8 cellular contexts compared by ENCODE assay signal in genomic region chr6:31815025-31815838, GRCh38. TPM values are rescaled to one million over a fixed set of nuclear protein-coding genes. Genes with fewer than 3 reads are reported as not detected.
DNase-seq lines count a peak whose midpoint lies in the region; ATAC-seq, FAIRE-seq and TF ChIP-seq lines count a peak whose summit lies in the region.

Gene HSPA1A (plus strand): TSS chr6:31815543. CDS start chr6:31815757, 214 bp downstream.
Gene HSPA1L (minus strand): TSS chr6:31815283. CDS start chr6:31811972, 3,311 bp downstream.

- peak within 1 kb of the TSS; percentile 68 for H2AFZ ChIP-seq in astrocyte (ENCODE audit: low read depth, low read length)
- H2AFZ ChIP-seq in osteoblast (ENCODE audit: low read length): peak within 1 kb of the TSS; percentile 84

- peaks cover 11% of the 10 kb centered on the region for H3K4me1 Mint-ChIP-seq in astrocyte (ENCODE audit: low read depth, unreplicated experiment)

- H3K9me3 ChIP-seq in astrocyte (ENCODE audit: insufficient read depth, low read depth, low read length) (no peaks in the 10 kb centered on the region), heart left ventricle (no peaks in the 10 kb centered on the region), osteoblast (ENCODE audit: low read depth, low read length) (no peaks in the 10 kb centered on the region)

- H3K36me3 Mint-ChIP-seq in astrocyte (ENCODE audit: low read depth, unreplicated experiment): peaks cover 3% of the 10 kb centered on the region

- 0 to 1% (median 0%) methylated on average over 10 to 56 of the region's 56 CpGs for WGBS in heart left ventricle, 4 donors

- H4K20me1 ChIP-seq in astrocyte (ENCODE audit: insufficient read depth, low read length): peaks cover 16% of the 10 kb centered on the region
- H4K20me1 ChIP-seq in osteoblast (ENCODE audit: insufficient read depth, low read length): no peaks in the 10 kb centered on the region

- H3K79me2 ChIP-seq in astrocyte (ENCODE audit: insufficient read depth, low read length): peaks cover 19% of the 10 kb centered on the region
- peaks cover 4% of the 10 kb centered on the region for H3K79me2 ChIP-seq in osteoblast (ENCODE audit: insufficient read depth, low read length)

- H3K4me1 ChIP-seq in astrocyte (ENCODE audit: insufficient read depth, low read length) (peaks cover 9% of the 10 kb centered on the region), heart left ventricle (peaks cover 0 to 45% (median 32%) of the 10 kb centered on the region in 12 donors), osteoblast (ENCODE audit: insufficient read depth, low read length) (peaks cover 25% of the 10 kb centered on the region)

- intact Hi-C loops in heart left ventricle (cut with DNase I): no loop called here

- TF ChIP-seq CTCF in astrocyte (IDR thresholded peaks at IDR 0.05; ENCODE audit: insufficient read depth, low read depth, low read length) (no peak), heart left ventricle (IDR thresholded peaks at IDR 0.05) (no peak), osteoblast (IDR thresholded peaks at IDR 0.05; ENCODE audit: extremely low read depth, low read depth, low read length) (no peak)

- FAIRE-seq in astrocyte (lab: Jason Lieb, UNC): no peak

- H3K9me3 Mint-ChIP-seq in astrocyte (ENCODE audit: unreplicated experiment): peaks cover 2% of the 10 kb centered on the region

- H3K27me3 Mint-ChIP-seq in astrocyte (ENCODE audit: low read depth, unreplicated experiment): no peaks in the 10 kb centered on the region

- H3K27me3 ChIP-seq in astrocyte (ENCODE audit: insufficient read depth, low read length) (no peaks in the 10 kb centered on the region), heart left ventricle (no peaks in the 10 kb centered on the region), osteoblast (ENCODE audit: insufficient read depth, low read length) (no peaks in the 10 kb centered on the region)

- ATAC-seq in GM18505 (IDR thresholded peaks at IDR 0.05; ENCODE audit: unreplicated experiment) (no peak), heart left ventricle (peak; percentile 87 to 91 (median 90)), GM18520 (IDR thresholded peaks at IDR 0.05; ENCODE audit: unreplicated experiment) (no peak)

- H3K36me3 ChIP-seq in astrocyte (ENCODE audit: insufficient read depth, low read length) (no peaks in the 10 kb centered on the region), heart left ventricle (peaks cover 0 to 3% (median 0%) of the 10 kb centered on the region in 9 donors), osteoblast (ENCODE audit: insufficient read depth, low read length) (no peaks in the 10 kb centered on the region)

- H3K4me3 Mint-ChIP-seq in astrocyte (ENCODE audit: unreplicated experiment): peak within 1 kb of the TSS; percentile 86

- H3K4me2 ChIP-seq in astrocyte (ENCODE audit: low read length): peak within 1 kb of the TSS; percentile 92
- peak within 1 kb of the TSS; percentile 84 for H3K4me2 ChIP-seq in osteoblast (ENCODE audit: insufficient read depth, low read length)

- H3K27ac Mint-ChIP-seq in astrocyte (ENCODE audit: unreplicated experiment): peak within 1 kb of the TSS; percentile 99

- peak; percentile 91 for TF ChIP-seq POLR2A in GM18505 (IDR thresholded peaks at IDR 0.05; ENCODE audit: borderline replicate concordance, extremely low read depth, insufficient read depth, insufficient read length)
- peak; percentile 99 to 100 for TF ChIP-seq POLR2A in heart left ventricle (IDR thresholded peaks at IDR 0.05)

- H3K4me3 ChIP-seq in astrocyte (ENCODE audit: insufficient read depth, low read depth, low read length): peak within 1 kb of the TSS; percentile 72
- H3K4me3 ChIP-seq in heart left ventricle: peak within 1 kb of the TSS; percentile 25 to 76 (median 66)
- H3K4me3 ChIP-seq in osteoblast (ENCODE audit: insufficient read depth, low read length): peak within 1 kb of the TSS; percentile 75

- peak within 1 kb of the TSS; percentile 73 for H3K9ac ChIP-seq in astrocyte (ENCODE audit: low read length)

- H3K27ac ChIP-seq in astrocyte (ENCODE audit: low read depth, low read length) (peak within 1 kb of the TSS; percentile 87), heart left ventricle (peak within 1 kb of the TSS; percentile 91 to 100 (median 99)), osteoblast (ENCODE audit: low read depth, low read length) (peak within 1 kb of the TSS; percentile 76)

- DNase-seq in MV-4-11 (lab: John Stamatoyannopoulos, UW) (peak; percentile 83), SW 1271 (lab: John Stamatoyannopoulos, UW) (peak; percentile 98 to 99), astrocyte (ENCODE audit: low read depth) (peak; percentile 91), heart left ventricle (peak; percentile 96 to 98 (median 98)), osteoblast (ENCODE audit: insufficient read length, low spot score, missing footprints) (peak; percentile 96), ureter (ENCODE audit: low spot score) (peak; percentile 96)

RNA-seq across cellular contexts. Expression of gene HSPA1A, which starts in this region (rescaled TPM):
- total RNA-seq in astrocyte (52.6 and 52.7 TPM in 2 replicates), heart left ventricle (100 to 1,000 TPM; 169 to 412 (median 197) TPM), osteoblast (33.3 and 36.9 TPM in 2 replicates), ureter (191 TPM)
- 100 to 1,000 TPM; 157 to 179 TPM for polyA plus RNA-seq in heart left ventricle

RNA-seq across cellular contexts. Expression of gene HSPA1L, which starts in this region (rescaled TPM):
- total RNA-seq in astrocyte: 0.98 and 1.1 TPM in 2 replicates
- total RNA-seq in heart left ventricle: 1 to 10 TPM; 1.3 to 3.6 (median 1.8) TPM
- 1 to 10 TPM in 1 of 2 donors, under 1 TPM in 1; 0.95 to 1.9 TPM for polyA plus RNA-seq in heart left ventricle
- total RNA-seq in osteoblast: 0.29 and 0.72 TPM in 2 replicates
- total RNA-seq in ureter: 1.7 TPM

Comparison
In these comparisons a context has a peak if more than half of its experiments do, and no peak if none do; other contexts are left out.
1. ATAC-seq: peak in heart left ventricle (4 of 4); none in GM18505 (single experiment) and GM18520 (single experiment).
2. Peak in every context shown above with its lines, with median percentiles within 50 percentile points of each other: DNase-seq, H3K27ac ChIP-seq and H3K4me3 ChIP-seq.